14 cellular contexts compared by ENCODE assay signal in the genomic region with DNA sequence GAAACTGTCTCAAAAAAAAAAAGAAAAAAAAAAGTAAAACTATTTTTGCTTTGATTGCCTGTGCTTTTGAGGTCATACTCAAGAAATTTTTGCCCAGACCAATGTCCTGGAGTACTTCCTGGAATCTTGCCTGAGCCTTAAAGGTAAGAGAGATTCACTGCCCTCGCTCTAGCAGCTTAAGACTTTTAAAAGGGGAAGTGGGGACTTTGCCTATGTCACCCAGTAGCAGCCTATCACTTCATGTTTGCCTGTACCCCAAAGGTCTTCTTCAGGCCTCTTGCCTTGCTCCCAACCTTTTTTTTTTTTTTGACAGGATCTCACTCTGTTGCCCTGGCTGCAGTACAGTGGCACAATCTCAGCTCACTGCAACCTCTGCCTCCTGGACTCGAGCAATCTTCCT. TPM values are rescaled to one million over a fixed set of nuclear protein-coding genes. Genes with fewer than 3 reads are reported as not detected.
A peak's percentile ranks its signal among the peaks of the same experiment; 100 is the strongest.
DNase-seq lines count a peak whose midpoint lies in the region; ATAC-seq and TF ChIP-seq lines count a peak whose summit lies in the region.
"Had no signal": no experiment of that assay in that cellular context is flagged by ENCODE, and none has a peak within 500 bp of the region (broad histone marks: within the 10 kb centered on the region; RNA-seq: fewer than 3 reads in every experiment).

No MANE protein-coding gene starts in this region.

- DNase-seq in SKM-1 treated with dmso at 0.1 percent for 144 hours (lab: John Stamatoyannopoulos, UW; ENCODE audit: unreplicated experiment) (peak; percentile 21), SKM-1 (lab: John Stamatoyannopoulos, UW; ENCODE audit: unreplicated experiment) (no peak), NB4 (ENCODE audit: low read depth) (peak; percentile 37), activated B cell treated with CpG ODN at 0.5 μM for 24 hours (no peak), NCI-H82 (lab: John Stamatoyannopoulos, UW) (no peak), erythroblast (lab: John Stamatoyannopoulos, UW) (no peak)
- no peak for DNase-seq in stimulated activated CD4-positive, alpha-beta T cell treated with anti-CD3 and anti-CD28 coated beads, Interleukin-15, amount 100 ng/mL, for 24 hours
- DNase-seq: H7, NCI-H1092, NCI-H1694, NCI-H2107, SJCRH30 had no signal

- intact Hi-C loops in activated B cell treated with CpG ODN at 0.5 μM for 24 hours (cut with micrococcal nuclease), result no loop called here

- no peak for TF ChIP-seq POLR2A in NB4 (IDR thresholded peaks at IDR 0.05; ENCODE audit: extremely low read depth, insufficient read length)
- TF ChIP-seq POLR2A in erythroblast (IDR thresholded peaks at IDR 0.05; ENCODE audit: low read length), result no peak

- H3K4me1 Mint-ChIP-seq in activated B cell treated with CpG ODN at 0.5 μM for 24 hours, result peaks cover 5% of the 10 kb centered on the region
- H3K4me1 Mint-ChIP-seq: CD14-positive monocyte had no signal

- peaks cover 33% of the 10 kb centered on the region for H3K36me3 Mint-ChIP-seq in activated B cell treated with CpG ODN at 0.5 μM for 24 hours (ENCODE audit: low read depth)

- H3K9me3 Mint-ChIP-seq in activated B cell treated with CpG ODN at 0.5 μM for 24 hours, result no peaks in the 10 kb centered on the region
- H3K9me3 Mint-ChIP-seq: CD14-positive monocyte had no signal

- H3K4me3 Mint-ChIP-seq in activated B cell treated with CpG ODN at 0.5 μM for 24 hours, result no peak overlapping the region
- H3K4me3 Mint-ChIP-seq: CD14-positive monocyte had no signal

- TF ChIP-seq CTCF in NB4 (IDR thresholded peaks at IDR 0.05; ENCODE audit: low read depth, low read length) (no peak), activated B cell treated with CpG ODN at 0.5 μM for 24 hours (IDR thresholded peaks at IDR 0.05) (no peak)

- H3K27ac Mint-ChIP-seq in activated B cell treated with CpG ODN at 0.5 μM for 24 hours, result peak overlapping the region; percentile 46
- H3K27ac Mint-ChIP-seq: CD14-positive monocyte had no signal

- CTCF ChIA-PET in activated B cell treated with CpG ODN at 0.5 μM for 24 hours (lab: Charles Lee), result no interaction called here

- POLR2A ChIA-PET in activated B cell treated with CpG ODN at 0.5 μM for 24 hours (lab: Charles Lee), result interaction anchor here (1.3 kb wide), 1 partner anchor 19 kb away, joined by 9 read pairs; a partner anchor contains a TSS

- no peaks in the 10 kb centered on the region for H3K27me3 Mint-ChIP-seq in activated B cell treated with CpG ODN at 0.5 μM for 24 hours

- ATAC-seq in activated B cell treated with CpG ODN at 0.5 μM for 24 hours (ENCODE audit: low read depth) (peak; percentile 82), GM21717 (IDR thresholded peaks at IDR 0.05; ENCODE audit: unreplicated experiment) (no peak)

- no peak overlapping the region for H3K4me3 ChIP-seq in NB4 (ENCODE audit: low read depth, low read length)
- H3K4me3 ChIP-seq: SJCRH30 had no signal

RNA-seq across cellular contexts. Expression of a gene that starts 18.9 kb away (rescaled TPM):
- total RNA-seq in activated B cell treated with CpG ODN at 0.5 μM for 24 hours, result 37.3 and 44.7 TPM in 2 replicates

Comparison
In these comparisons a context has a peak if more than half of its experiments do, and no peak if none do; other contexts are left out.
1. DNase-seq: peak in SKM-1 treated with dmso at 0.1 percent for 144 hours (single experiment) and NB4 (single experiment); none in SKM-1 (single experiment), activated B cell treated with CpG ODN at 0.5 μM for 24 hours (single experiment), NCI-H82 (single experiment), stimulated activated CD4-positive, alpha-beta T cell treated with anti-CD3 and anti-CD28 coated beads, Interleukin-15, amount 100 ng/mL, for 24 hours (single experiment) and erythroblast (0 of 2).